ENCODE assay signal across 8 cellular contexts in genomic region chr2:61854435-61855177, GRCh38. TPM values are rescaled to one million over a fixed set of nuclear protein-coding genes. Genes with fewer than 3 reads are reported as not detected.
A peak's percentile ranks its signal among the peaks of the same experiment; 100 is the strongest.
DNase-seq lines count a peak whose midpoint lies in the region; ATAC-seq and TF ChIP-seq lines count a peak whose summit lies in the region.

No MANE protein-coding gene starts in this region.

- no peak overlapping the region for H2AK5ac ChIP-seq in H9 (ENCODE audit: insufficient read length, low read length)

- H3K14ac ChIP-seq in H9 (ENCODE audit: insufficient read depth, low read length): peak overlapping the region; percentile 85; the same call in 1 of the 2 replicates

- H2BK12ac ChIP-seq in H9 (ENCODE audit: insufficient read length, low read depth, low read length): no peak overlapping the region

- H2AFZ ChIP-seq in H9 (ENCODE audit: low read length): peak overlapping the region; percentile 94
- H2AFZ ChIP-seq in neural progenitor cell (replicated peaks): peak overlapping the region; percentile 91

- H3K27me3 Mint-ChIP-seq in H9 (ENCODE audit: low read depth) (no peaks in the 10 kb centered on the region), neural progenitor cell (ENCODE audit: insufficient read depth, low read depth) (peaks cover 4% of the 10 kb centered on the region)

- H4K20me1 ChIP-seq in H9 (ENCODE audit: control insufficient read depth, insufficient read depth, insufficient read length) (no peaks in the 10 kb centered on the region), neural progenitor cell (ENCODE audit: low read depth) (no peaks in the 10 kb centered on the region)

- H2BK5ac ChIP-seq in H9 (ENCODE audit: insufficient read length, low read length): no peak overlapping the region

- TF ChIP-seq CTCF in H9 (conservative IDR thresholded peaks at IDR 0.05) (no peak; the same call in 2 of the 3 replicates), foreskin keratinocyte (conservative IDR thresholded peaks at IDR 0.05) (no peak), neural progenitor cell (IDR thresholded peaks at IDR 0.05) (peak; percentile 7)

- H3K36me3 Mint-ChIP-seq in H9 (ENCODE audit: insufficient read depth in 1 of 3, low read depth in 3 of 3): peaks cover 0 to 2% (median 0%) of the 10 kb centered on the region in 3 experiments; a peak in 2 of 7 replicates
- peaks cover 2% of the 10 kb centered on the region for H3K36me3 Mint-ChIP-seq in neural progenitor cell

- peak overlapping the region; percentile 87 for H3K4me3 ChIP-seq in neural progenitor cell
- H3K4me3 ChIP-seq in stomach smooth muscle (ENCODE audit: low read length in 2 of 2): peak overlapping the region; percentile 86 to 98

- H3K27me3 ChIP-seq in H9 (ENCODE audit: insufficient read depth, low read length): no peaks in the 10 kb centered on the region
- H3K27me3 ChIP-seq in foreskin keratinocyte: no peaks in the 10 kb centered on the region
- no peaks in the 10 kb centered on the region for H3K27me3 ChIP-seq in neural progenitor cell
- H3K27me3 ChIP-seq in stomach smooth muscle (ENCODE audit: control insufficient read depth in 1 of 2, insufficient read depth in 2 of 2, low read length in 2 of 2): no peaks in the 10 kb centered on the region

- H2BK20ac ChIP-seq in H9 (ENCODE audit: low read depth, low read length, poor library complexity, severe bottlenecking): no peak overlapping the region

- H3K27ac ChIP-seq in H9 (ENCODE audit: insufficient read length, low read depth, low read length): no peak overlapping the region
- H3K27ac ChIP-seq in foreskin keratinocyte: peak overlapping the region; percentile 5
- peak overlapping the region; percentile 15 for H3K27ac ChIP-seq in neural progenitor cell
- H3K27ac ChIP-seq in stomach smooth muscle (ENCODE audit: low read length): peak overlapping the region; percentile 75

- H3K9ac ChIP-seq in H9 (ENCODE audit: extremely low read depth, insufficient read length, low read length): peak overlapping the region; percentile 72
- H3K9ac ChIP-seq in neural progenitor cell: no peak overlapping the region
- peak overlapping the region; percentile 64 to 71 for H3K9ac ChIP-seq in stomach smooth muscle (ENCODE audit: low read length in 2 of 2)

- no peak overlapping the region for H3K56ac ChIP-seq in H9 (ENCODE audit: insufficient read length, low read depth, low read length)

- in situ Hi-C loops in G401 (cut with HindIII; ENCODE audit: low sequenced_read_pairs): no loop called here

- no peaks in the 10 kb centered on the region for H3K79me2 ChIP-seq in H9 (ENCODE audit: insufficient read depth, low read length)
- peaks cover 12% of the 10 kb centered on the region for H3K79me2 ChIP-seq in neural progenitor cell (ENCODE audit: low read depth)

- no peaks in the 10 kb centered on the region for H3K36me3 ChIP-seq in neural progenitor cell
- no peaks in the 10 kb centered on the region for H3K36me3 ChIP-seq in stomach smooth muscle (ENCODE audit: control insufficient read depth in 2 of 2, insufficient read depth in 2 of 2, low read length in 2 of 2)

- H4K91ac ChIP-seq in H9 (ENCODE audit: insufficient read length, low read depth, low read length): no peak overlapping the region

- H4K8ac ChIP-seq in H9 (replicated peaks; ENCODE audit: insufficient read length, low read depth, low read length): no peak overlapping the region

- peak overlapping the region; percentile 55 for H3K18ac ChIP-seq in H9 (ENCODE audit: insufficient read length, low read depth, low read length)

- no peak overlapping the region for H3K23ac ChIP-seq in H9 (ENCODE audit: insufficient read length, low read depth, low read length)

- peak overlapping the region; percentile 0 for H4K5ac ChIP-seq in H9 (ENCODE audit: insufficient read length, low read depth, low read length)

- H3K4me1 ChIP-seq in H9 (ENCODE audit: insufficient read depth, low read length): no peaks in the 10 kb centered on the region
- no peaks in the 10 kb centered on the region for H3K4me1 ChIP-seq in foreskin keratinocyte
- no peaks in the 10 kb centered on the region for H3K4me1 ChIP-seq in neural progenitor cell
- peaks cover 15% of the 10 kb centered on the region for H3K4me1 ChIP-seq in stomach smooth muscle (ENCODE audit: control insufficient read depth, insufficient read depth, low read length)

- peak overlapping the region; percentile 92 to 96 for H3K4me3 Mint-ChIP-seq in H9
- H3K4me3 Mint-ChIP-seq in neural progenitor cell: peak overlapping the region; percentile 92

- H3K23me2 ChIP-seq in H9 (ENCODE audit: insufficient read length, low read depth, low read length, poor library complexity, severe bottlenecking): peaks cover 4% of the 10 kb centered on the region

- peak overlapping the region; percentile 96 to 98 (median 98) for H3K27ac Mint-ChIP-seq in H9
- H3K27ac Mint-ChIP-seq in neural progenitor cell: peak overlapping the region; percentile 94

- H3K9me3 Mint-ChIP-seq in H9: no peaks in the 10 kb centered on the region
- no peaks in the 10 kb centered on the region for H3K9me3 Mint-ChIP-seq in neural progenitor cell

- H3K4me2 ChIP-seq in H9 (ENCODE audit: insufficient read depth, insufficient read length, low read length) (peak overlapping the region; percentile 78), neural progenitor cell (peak overlapping the region; percentile 94)

- H2BK15ac ChIP-seq in H9 (ENCODE audit: low read depth, low read length): no peak overlapping the region

- H3K79me1 ChIP-seq in H9 (ENCODE audit: insufficient read depth, low read depth, low read length, poor library complexity, severe bottlenecking): no peaks in the 10 kb centered on the region

- no peak overlapping the region for H3T11ph ChIP-seq in H9 (ENCODE audit: low read length)

- H3F3A ChIP-seq in neural progenitor cell (ENCODE audit: low read depth): peaks cover 31% of the 10 kb centered on the region

- H3K4me1 Mint-ChIP-seq in H9 (peaks cover 10 to 15% of the 10 kb centered on the region in 2 experiments), neural progenitor cell (peaks cover 10% of the 10 kb centered on the region)

- ATAC-seq in foreskin keratinocyte: peak; percentile 91

- no CpG with 5 or more reads among the region's 33 CpGs for WGBS in H9 (ENCODE audit: extremely low coverage, insufficient read length, low lambda C conversion rate)

- H3K9me3 ChIP-seq in H9 (ENCODE audit: control insufficient read depth, low read depth, low read length) (no peaks in the 10 kb centered on the region), neural progenitor cell (ENCODE audit: low read depth) (no peaks in the 10 kb centered on the region), stomach smooth muscle (ENCODE audit: control insufficient read depth in 2 of 2, low read length in 2 of 2) (no peaks in the 10 kb centered on the region)

- H2BK120ac ChIP-seq in H9 (ENCODE audit: low read depth, low read length, poor library complexity, severe bottlenecking): no peak overlapping the region

- DNase-seq in G401 (ENCODE audit: low spot score) (peak; percentile 100), H9 (peak; percentile 95), M059J (ENCODE audit: low read depth) (peak; percentile 96), SHP77 (lab: John Stamatoyannopoulos, UW) (peak; percentile 96 to 97), activated gamma-delta T cell (lab: John Stamatoyannopoulos, UW) (peak; percentile 39), foreskin keratinocyte (peak; percentile 91 to 96), neural progenitor cell (ENCODE audit: low spot score) (peak; percentile 97)

- H3K4ac ChIP-seq in H9 (ENCODE audit: low read depth, low read length): no peak overlapping the region

RNA-seq across cellular contexts. Expression of gene FAM161A, which starts 0.7 kb away (rescaled TPM):
- 8.6 and 11.2 TPM in 2 replicates for total RNA-seq in G401 (2014; rRNA removed; shearing (Covaris generic))
- total RNA-seq in H9 (2021): 13.3 and 15.8 TPM in 2 replicates
- total RNA-seq in M059J (2014; rRNA removed; shearing (Covaris generic)): 1.7 and 2.0 TPM in 2 replicates
- total RNA-seq in foreskin keratinocyte: 3.3 and 3.8 TPM in 2 replicates
- polyA plus RNA-seq in foreskin keratinocyte: 1.2 and 1.5 TPM in 2 replicates
- 19.6 and 23.3 TPM in 2 replicates for total RNA-seq in neural progenitor cell (ENCODE audit: low replicate concordance)

RNA-seq across cellular contexts. Expression of gene CCT4, which starts 33.9 kb away (rescaled TPM):
- total RNA-seq in G401 (2014; rRNA removed; shearing (Covaris generic)): 359 and 412 TPM in 2 replicates
- 351 and 360 TPM in 2 replicates for total RNA-seq in H9 (2021)
- total RNA-seq in M059J (2014; rRNA removed; shearing (Covaris generic)): 194 and 248 TPM in 2 replicates
- total RNA-seq in foreskin keratinocyte: 241 and 251 TPM in 2 replicates
- 190 and 210 TPM in 2 replicates for polyA plus RNA-seq in foreskin keratinocyte
- 314 and 381 TPM in 2 replicates for total RNA-seq in neural progenitor cell (ENCODE audit: low replicate concordance)

RNA-seq across cellular contexts. Expression of gene COMMD1, which starts 50.9 kb away (rescaled TPM):
- total RNA-seq in G401 (2014; rRNA removed; shearing (Covaris generic)): 56.9 and 57.2 TPM in 2 replicates
- total RNA-seq in H9 (2021) (31.5 and 34.6 TPM in 2 replicates), foreskin keratinocyte (33.8 and 35.8 TPM in 2 replicates), neural progenitor cell (ENCODE audit: low replicate concordance) (26.7 and 36.9 TPM in 2 replicates)
- 47.7 and 75.7 TPM in 2 replicates for total RNA-seq in M059J (2014; rRNA removed; shearing (Covaris generic))
- 63.9 and 68.5 TPM in 2 replicates for polyA plus RNA-seq in foreskin keratinocyte

Comparison
In these comparisons a context has a peak if more than half of its experiments do, and no peak if none do; other contexts are left out.
1. DNase-seq: peak in every context shown above with its lines; median percentile 100 in G401; 97 in neural progenitor cell; 96 in SHP77; 96 in M059J; 95 in H9; 94 in foreskin keratinocyte; 39 in activated gamma-delta T cell.